Comparison of ENCODE assay signal across 15 cellular contexts in genomic region chr10:99964791-99965190, GRCh38. TPM values are rescaled to one million over a fixed set of nuclear protein-coding genes. Genes with fewer than 3 reads are reported as not detected.
DNase-seq lines count a peak whose midpoint lies in the region; ATAC-seq, FAIRE-seq and TF ChIP-seq lines count a peak whose summit lies in the region.
"Had no signal": no experiment of that assay in that cellular context is flagged by ENCODE, and none has a peak within 500 bp of the region (broad histone marks: within the 10 kb centered on the region; RNA-seq: fewer than 3 reads in every experiment).

No MANE protein-coding gene starts in this region.

- H3K27ac ChIP-seq in H9 (ENCODE audit: insufficient read length, low read depth, low read length) (no peak overlapping the region), small intestine (ENCODE audit: low read depth in 1 of 2, low read length in 1 of 2) (no peak overlapping the region), gastroesophageal sphincter (no peak overlapping the region), dorsolateral prefrontal cortex (no peak overlapping the region)

- peaks cover 0 to 2% of the 10 kb centered on the region in 2 donors for H3K36me3 ChIP-seq in small intestine (ENCODE audit: control insufficient read depth in 2 of 2, insufficient read depth in 2 of 2, low read length in 2 of 2)
- H3K36me3 ChIP-seq in gastroesophageal sphincter = peaks cover 0 to 26% of the 10 kb centered on the region in 2 donors

- H3K27me3 ChIP-seq in H9 (ENCODE audit: insufficient read depth, low read length) = no peaks in the 10 kb centered on the region
- H3K27me3 ChIP-seq in small intestine (ENCODE audit: control insufficient read depth in 2 of 2, insufficient read depth in 2 of 2, low read length in 2 of 2) = no peaks in the 10 kb centered on the region
- H3K27me3 ChIP-seq in gastroesophageal sphincter = no peaks in the 10 kb centered on the region
- H3K27me3 ChIP-seq in dorsolateral prefrontal cortex = no peaks in the 10 kb centered on the region
- H3K27me3 ChIP-seq: suprapubic skin had no signal

- no peaks in the 10 kb centered on the region for H3K9me3 Mint-ChIP-seq in H9
- H3K9me3 Mint-ChIP-seq: activated naive CD8-positive, alpha-beta T cell treated with anti-CD3 and anti-CD28 coated beads for 36 hours had no signal

- no peak overlapping the region for H3K18ac ChIP-seq in H9 (ENCODE audit: insufficient read length, low read depth, low read length)

- H3K23me2 ChIP-seq in H9 (ENCODE audit: insufficient read length, low read depth, low read length, poor library complexity, severe bottlenecking) = no peaks in the 10 kb centered on the region

- TF ChIP-seq CTCF in H9 (conservative IDR thresholded peaks at IDR 0.05) (peak; percentile 22; the same call in 1 of the 3 replicates), fibroblast of mammary gland (conservative IDR thresholded peaks at IDR 0.05; ENCODE audit: control insufficient read depth, insufficient read depth, low read depth, low read length) (peak; percentile 19), gastroesophageal sphincter (IDR thresholded peaks at IDR 0.05) (no peak), dorsolateral prefrontal cortex (IDR thresholded peaks at IDR 0.05 in 54 of 56, conservative IDR thresholded peaks at IDR 0.05 in 2 of 56; ENCODE audit: low read depth in 1 of 56, partially characterized antibody in 56 of 56) (no peak)

- DNase-seq in H9 (no peak), SK-MEL-5 (ENCODE audit: low read depth, low spot score) (peak; percentile 7), fibroblast of mammary gland (ENCODE audit: low read depth) (peak; percentile 61), small intestine (peak; percentile 22), SIG-M5 treated with dmso at 0.1 percent for 504 hours (lab: John Stamatoyannopoulos, UW; ENCODE audit: unreplicated experiment) (no peak), dorsolateral prefrontal cortex (no peak)
- DNase-seq in stimulated activated CD4-positive, alpha-beta T cell treated with anti-CD3 and anti-CD28 coated beads, Interleukin-2, amount 100 ng/mL, for 24 hours = no peak
- DNase-seq: activated naive CD8-positive, alpha-beta T cell treated with anti-CD3 and anti-CD28 coated beads for 36 hours; Calu3; naive thymus-derived CD4-positive, alpha-beta T cell; NCI-H146; SHP77 treated with DMSO at 0.1 percent for 48 hours had no signal

- WGBS in H9 (ENCODE audit: extremely low coverage, insufficient read length, low lambda C conversion rate) = no CpG with 5 or more reads among the region's 7 CpGs
- 92 to 97% (median 96%) methylated on average over 7 of the region's 7 CpGs for WGBS in small intestine, 3 donors
- 97 to 100% methylated on average over 2 to 7 of the region's 7 CpGs for WGBS in gastroesophageal sphincter (ENCODE audit: low coverage in 1 of 2), 2 donors

- no peak overlapping the region for H3K56ac ChIP-seq in H9 (ENCODE audit: insufficient read length, low read depth, low read length)

- H2BK20ac ChIP-seq in H9 (ENCODE audit: low read depth, low read length, poor library complexity, severe bottlenecking) = no peak overlapping the region

- H2BK120ac ChIP-seq in H9 (ENCODE audit: low read depth, low read length, poor library complexity, severe bottlenecking) = no peak overlapping the region

- 0 out of 4 replicates have a peak, but pooled peaks cover 0 to 3% of the 10 kb centered on the region in 2 experiments for H3K4me1 Mint-ChIP-seq in H9

- peaks cover 0 to 2% (median 0%) of the 10 kb centered on the region in 3 experiments; a peak in 3 of 7 replicates for H3K36me3 Mint-ChIP-seq in H9 (ENCODE audit: insufficient read depth in 1 of 3, low read depth in 3 of 3)
- H3K36me3 Mint-ChIP-seq: activated naive CD8-positive, alpha-beta T cell treated with anti-CD3 and anti-CD28 coated beads for 36 hours had no signal

- H3K4me1 ChIP-seq in H9 (ENCODE audit: insufficient read depth, low read length) = no peaks in the 10 kb centered on the region
- H3K4me1 ChIP-seq in small intestine (ENCODE audit: control insufficient read depth in 2 of 2, insufficient read depth in 1 of 2, low read depth in 1 of 2, low read length in 1 of 2) = no peaks in the 10 kb centered on the region
- peaks cover 0 to 6% (median 5%) of the 10 kb centered on the region in 3 donors for H3K4me1 ChIP-seq in gastroesophageal sphincter

- H3K4me3 ChIP-seq in fibroblast of mammary gland (ENCODE audit: control insufficient read depth, low read depth, low read length) (no peak overlapping the region), small intestine (ENCODE audit: low read depth in 1 of 2, low read length in 2 of 2) (no peak overlapping the region), gastroesophageal sphincter (no peak overlapping the region), dorsolateral prefrontal cortex (no peak overlapping the region)
- H3K4me3 ChIP-seq: K562, suprapubic skin had no signal

- H2AFZ ChIP-seq in H9 (ENCODE audit: low read length) = no peak overlapping the region

- no peaks in the 10 kb centered on the region for H3K27me3 Mint-ChIP-seq in H9 (ENCODE audit: low read depth)
- H3K27me3 Mint-ChIP-seq: activated naive CD8-positive, alpha-beta T cell treated with anti-CD3 and anti-CD28 coated beads for 36 hours; naive thymus-derived CD4-positive, alpha-beta T cell had no signal

- no peak overlapping the region for H4K5ac ChIP-seq in H9 (ENCODE audit: insufficient read length, low read depth, low read length)

- no peak for ATAC-seq in gastroesophageal sphincter
- ATAC-seq: K562; naive thymus-derived CD4-positive, alpha-beta T cell had no signal

- H2AK5ac ChIP-seq in H9 (ENCODE audit: insufficient read length, low read length) = no peak overlapping the region

- H3K4me3 Mint-ChIP-seq in H9 = no peak overlapping the region
- H3K4me3 Mint-ChIP-seq: activated naive CD8-positive, alpha-beta T cell treated with anti-CD3 and anti-CD28 coated beads for 36 hours; naive thymus-derived CD4-positive, alpha-beta T cell had no signal

- H4K91ac ChIP-seq in H9 (ENCODE audit: insufficient read length, low read depth, low read length) = no peak overlapping the region

- H2BK5ac ChIP-seq in H9 (ENCODE audit: insufficient read length, low read length) = no peak overlapping the region

- H2BK12ac ChIP-seq in H9 (ENCODE audit: insufficient read length, low read depth, low read length) = no peak overlapping the region

- intact Hi-C loops in dorsolateral prefrontal cortex (cut with DNase I) = no loop called here

- no peak overlapping the region for H3K4me2 ChIP-seq in H9 (ENCODE audit: insufficient read depth, insufficient read length, low read length)

- FAIRE-seq in small intestine (lab: Jason Lieb, UNC) = no peak
- FAIRE-seq: K562 had no signal

- no peak overlapping the region for H3K9ac ChIP-seq in H9 (ENCODE audit: extremely low read depth, insufficient read length, low read length)

- no peaks in the 10 kb centered on the region for H4K20me1 ChIP-seq in H9 (ENCODE audit: control insufficient read depth, insufficient read depth, insufficient read length)

- TF ChIP-seq POLR2A in gastroesophageal sphincter (IDR thresholded peaks at IDR 0.05) = no peak

- H3K14ac ChIP-seq in H9 (ENCODE audit: insufficient read depth, low read length) = no peak overlapping the region

- H3K23ac ChIP-seq in H9 (ENCODE audit: insufficient read length, low read depth, low read length) = no peak overlapping the region

- H3K27ac Mint-ChIP-seq in H9 = no peak overlapping the region; a peak in 1 of 7 replicates
- H3K27ac Mint-ChIP-seq: activated naive CD8-positive, alpha-beta T cell treated with anti-CD3 and anti-CD28 coated beads for 36 hours; naive thymus-derived CD4-positive, alpha-beta T cell had no signal

- H2BK15ac ChIP-seq in H9 (ENCODE audit: low read depth, low read length) = no peak overlapping the region

- in situ Hi-C loops in SK-MEL-5 (cut with HindIII; ENCODE audit: low pct_unique_long_range_greater_than_20kb, low sequenced_read_pairs) = no loop called here

- H3K79me1 ChIP-seq in H9 (ENCODE audit: insufficient read depth, low read depth, low read length, poor library complexity, severe bottlenecking) = no peaks in the 10 kb centered on the region

- no peaks in the 10 kb centered on the region for H3K79me2 ChIP-seq in H9 (ENCODE audit: insufficient read depth, low read length)

- no peak overlapping the region for H4K8ac ChIP-seq in H9 (replicated peaks; ENCODE audit: insufficient read length, low read depth, low read length)

- H3K9me3 ChIP-seq in H9 (ENCODE audit: control insufficient read depth, low read depth, low read length) (no peaks in the 10 kb centered on the region), small intestine (ENCODE audit: control insufficient read depth, low read depth) (no peaks in the 10 kb centered on the region), gastroesophageal sphincter (no peaks in the 10 kb centered on the region)
- H3K9me3 ChIP-seq: suprapubic skin had no signal

- no peak overlapping the region for H3K4ac ChIP-seq in H9 (ENCODE audit: low read depth, low read length)

- no peak overlapping the region for H3T11ph ChIP-seq in H9 (ENCODE audit: low read length)

- TF ChIP-seq EP300 in gastroesophageal sphincter (IDR thresholded peaks at IDR 0.05) = no peak

RNA-seq across cellular contexts. Expression of gene DNMBP, which starts 45.0 kb away (rescaled TPM):
- total RNA-seq in H9 (2021) (25.0 and 25.6 TPM in 2 replicates), gastroesophageal sphincter (10 to 100 TPM; 17.9 to 37.6 (median 20.6) TPM), dorsolateral prefrontal cortex (10 to 100 TPM in 44 of 120 experiments, 1 to 10 TPM in 76; 5.3 to 14.0 (median 9.2) TPM)
- total RNA-seq in SK-MEL-5 (2014; rRNA removed; shearing (Covaris generic)) = 5.3 and 6.2 TPM in 2 replicates
- polyA plus RNA-seq in SK-MEL-5 (2015; cell fraction: cytosol; rRNA removed) = 7.0 and 7.7 TPM in 2 replicates
- 5.9 and 10.0 TPM in 2 replicates for polyA plus RNA-seq in SK-MEL-5 (2015; cell fraction: nucleus; rRNA removed)
- 10 to 100 TPM; 18.4 to 34.2 (median 21.8) TPM for polyA plus RNA-seq in small intestine

Comparison
In these comparisons a context has a peak if more than half of its experiments do, and no peak if none do; other contexts are left out.
1. DNase-seq: peak in SK-MEL-5 (single experiment), fibroblast of mammary gland (single experiment) and small intestine (single experiment); none in H9 (single experiment), stimulated activated CD4-positive, alpha-beta T cell treated with anti-CD3 and anti-CD28 coated beads, Interleukin-2, amount 100 ng/mL, for 24 hours (0 of 2), SIG-M5 treated with dmso at 0.1 percent for 504 hours (single experiment) and dorsolateral prefrontal cortex (0 of 10).
2. CTCF ChIP-seq: peak in H9 (single experiment) and fibroblast of mammary gland (single experiment); none in gastroesophageal sphincter (0 of 4) and dorsolateral prefrontal cortex (0 of 56).